Comparison of ENCODE assay signal across 17 cellular contexts in the genomic region with DNA sequence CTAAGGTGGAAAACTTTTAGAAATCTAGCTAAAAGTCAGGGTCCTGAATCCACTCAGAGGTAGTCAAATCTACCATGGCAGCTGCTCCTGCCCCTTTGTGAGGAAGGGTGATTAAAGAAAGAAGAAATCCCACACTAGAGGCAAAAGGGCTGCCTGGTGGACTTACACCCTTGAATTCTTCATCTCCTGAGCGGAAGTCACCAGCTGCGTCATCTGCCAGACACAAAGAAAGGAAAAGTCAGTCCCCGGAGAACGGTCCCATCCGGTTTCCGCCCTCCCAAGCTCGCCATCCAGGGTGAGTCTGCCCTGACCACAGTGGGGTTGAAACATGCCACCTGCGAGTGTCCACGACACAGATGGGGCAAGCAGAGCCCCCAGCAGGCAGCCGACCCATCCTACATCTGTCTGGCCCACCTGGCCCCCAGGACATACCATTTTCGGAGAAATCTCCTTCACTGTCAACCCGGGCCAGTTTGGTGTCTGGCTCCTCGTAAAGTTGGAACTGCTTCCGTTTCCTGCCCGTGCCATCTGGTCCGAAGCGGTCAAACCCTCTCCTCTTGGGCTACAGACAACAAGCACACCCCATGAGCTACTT. TPM values are rescaled to one million over a fixed set of nuclear protein-coding genes. Genes with fewer than 3 reads are reported as not detected.
DNase-seq lines count a peak whose midpoint lies in the region; ATAC-seq, FAIRE-seq and TF ChIP-seq lines count a peak whose summit lies in the region.
"Had no signal": no experiment of that assay in that cellular context is flagged by ENCODE, and none has a peak within 500 bp of the region (broad histone marks: within the 10 kb centered on the region; RNA-seq: fewer than 3 reads in every experiment).

No MANE protein-coding gene starts in this region.

- intact Hi-C loops in heart right ventricle (cut with DNase I) (loop anchor here in 3 of 10 donors (5.0 to 10.0 kb wide), 3 partner anchors 40 to 183 kb away; a partner anchor contains a TSS), cardiac septum (cut with DNase I) (loop anchor here (5.0 kb wide), 1 partner anchor 185 kb away; no protein-coding TSS in a partner anchor), GM12878 (cut with micrococcal nuclease; ENCODE audit: unreplicated experiment) (no loop called here), left ventricle myocardium superior (cut with micrococcal nuclease) (no loop called here), aorta (cut with DNase I) (loop anchor here in 1 of 2 donors (10.0 kb wide), 1 partner anchor 197 kb away; no protein-coding TSS in a partner anchor)

- ATAC-seq in heart right ventricle (no peak), GM12878 (no peak), left ventricle myocardium superior (no peak), aorta (ENCODE audit: low FRiP score) (no peak)
- ATAC-seq in activated CD8-positive, alpha-beta memory T cell treated with anti-CD3 and anti-CD28 coated beads, Interleukin-2, amount 10 ng/mL, durations not matched to agents 7 days and 5 days = no peak
- ATAC-seq: CD8-positive, alpha-beta T cell; Panc1 had no signal

- TF ChIP-seq POLR2A in GM12878 (IDR thresholded peaks at IDR 0.05; ENCODE audit: low read depth, low read length) = 0 out of 2 replicates have a peak, but pooled peaks have one; percentile 19

- peak overlapping the region in 7 of 10 donors; percentile 21 to 64 (median 59) for H3K27ac ChIP-seq in heart right ventricle
- no peak overlapping the region for H3K27ac ChIP-seq in GM12878 (ENCODE audit: control insufficient read depth, insufficient read depth)
- H3K27ac ChIP-seq in aorta (ENCODE audit: low read depth in 1 of 2, low read length in 2 of 2) = no peak overlapping the region

- POLR2A ChIA-PET in GM12878 (lab: Charles Lee) = no interaction called here

- no peaks in the 10 kb centered on the region for H3K27me3 Mint-ChIP-seq in activated CD8-positive, alpha-beta memory T cell treated with anti-CD3 and anti-CD28 coated beads, Interleukin-2, amount 10 ng/mL, durations not matched to agents 7 days and 5 days

- H3K4me3 ChIP-seq in heart right ventricle (no peak overlapping the region), GM12878 (no peak overlapping the region), aorta (ENCODE audit: low read length in 2 of 2) (no peak overlapping the region)
- H3K4me3 ChIP-seq: MG63 had no signal

- DNase-seq in heart right ventricle = no peak
- no peak for DNase-seq in cardiac septum (ENCODE audit: low spot score)
- no peak for DNase-seq in GM12878 (ENCODE audit: low read depth, low spot score)
- peak; percentile 16 for DNase-seq in left ventricle myocardium superior
- peak; percentile 18 to 65 for DNase-seq in aorta
- DNase-seq in NCI-H510A (lab: John Stamatoyannopoulos, UW) = no peak
- DNase-seq in activated CD8-positive, alpha-beta memory T cell treated with anti-CD3 and anti-CD28 coated beads, Interleukin-2, amount 10 ng/mL, durations not matched to agents 7 days and 5 days = no peak
- DNase-seq: BE2C; CD8-positive, alpha-beta T cell; DND-41; MG63; NCI-H1105 treated with DMSO at 0.1 percent for 48 hours; NCI-H187 treated with DMSO at 0.1 percent for 48 hours; NCI-H446; NCI-H748 treated with DMSO at 0.1 percent for 48 hours; SHP77 treated with DMSO at 0.1 percent for 48 hours had no signal

- no peaks in the 10 kb centered on the region for H3K9me3 ChIP-seq in heart right ventricle
- H3K9me3 ChIP-seq in GM12878 (replicated peaks; ENCODE audit: control insufficient read depth, insufficient read depth, low read length) = no peaks in the 10 kb centered on the region
- no peaks in the 10 kb centered on the region for H3K9me3 ChIP-seq in aorta (ENCODE audit: control insufficient read depth, low read length)
- H3K9me3 ChIP-seq: BE2C, MG63 had no signal

- TF ChIP-seq EP300 in GM12878 (IDR thresholded peaks at IDR 0.05; ENCODE audit: borderline replicate concordance in 1 of 2, control insufficient read depth in 1 of 2, low read depth in 2 of 2, low read length in 2 of 2) = no peak

- H3K36me3 Mint-ChIP-seq in activated CD8-positive, alpha-beta memory T cell treated with anti-CD3 and anti-CD28 coated beads, Interleukin-2, amount 10 ng/mL, durations not matched to agents 7 days and 5 days = peaks cover 22% of the 10 kb centered on the region

- peaks cover 33% of the 10 kb centered on the region for H3K79me2 ChIP-seq in GM12878 (ENCODE audit: control insufficient read depth, insufficient read depth, low read length)

- H3K27me3 ChIP-seq in heart right ventricle (no peaks in the 10 kb centered on the region), GM12878 (replicated peaks in 1 of 2; ENCODE audit: control insufficient read depth in 2 of 2, insufficient read depth in 2 of 2, low read length in 1 of 2) (no peaks in the 10 kb centered on the region), aorta (ENCODE audit: control insufficient read depth in 1 of 2, insufficient read depth in 2 of 2, low read length in 1 of 2) (no peaks in the 10 kb centered on the region)
- H3K27me3 ChIP-seq: BE2C, MG63 had no signal

- H3K4me3 Mint-ChIP-seq in activated CD8-positive, alpha-beta memory T cell treated with anti-CD3 and anti-CD28 coated beads, Interleukin-2, amount 10 ng/mL, durations not matched to agents 7 days and 5 days = no peak overlapping the region
- H3K4me3 Mint-ChIP-seq: CD8-positive, alpha-beta T cell had no signal

- no peaks in the 10 kb centered on the region for H3K9me3 Mint-ChIP-seq in activated CD8-positive, alpha-beta memory T cell treated with anti-CD3 and anti-CD28 coated beads, Interleukin-2, amount 10 ng/mL, durations not matched to agents 7 days and 5 days (ENCODE audit: low read depth)
- H3K9me3 Mint-ChIP-seq: CD8-positive, alpha-beta T cell had no signal

- TF ChIP-seq RAD21 in GM12878 (IDR thresholded peaks at IDR 0.05; ENCODE audit: insufficient read depth, low read depth, low read length) = no peak

- 0 out of 2 replicates have a peak, but pooled peaks cover 5% of the 10 kb centered on the region for H4K20me1 ChIP-seq in GM12878 (ENCODE audit: control insufficient read depth, insufficient read depth)

- SMC1A ChIA-PET in GM12878 (lab: Charles Lee; ENCODE audit: uncharacterized antibody, unreplicated experiment) = no interaction called here

- no peak overlapping the region for H3K9ac ChIP-seq in GM12878 (ENCODE audit: control insufficient read depth, insufficient read depth, low read length)

- no TSS peak for BruUV-seq in GM12878 (replicated peaks; lab: Mats Ljungman, UMichigan)

- in situ Hi-C loops in GM12878 (cut with MboI) = no loop called here

- CTCF ChIA-PET in GM12878 (lab: Yijun Ruan, JAX) = interaction anchor here (0.6 to 1.7 kb wide), 3 partner anchors 14 to 83 kb away, joined by 3 read pairs; no protein-coding TSS in a partner anchor
- CTCF ChIA-PET in activated CD8-positive, alpha-beta memory T cell treated with anti-CD3 and anti-CD28 coated beads, Interleukin-2, amount 10 ng/mL, durations not matched to agents 7 days and 5 days (lab: Charles Lee) = no interaction called here

- no peak overlapping the region for H3K27ac Mint-ChIP-seq in activated CD8-positive, alpha-beta memory T cell treated with anti-CD3 and anti-CD28 coated beads, Interleukin-2, amount 10 ng/mL, durations not matched to agents 7 days and 5 days
- H3K27ac Mint-ChIP-seq: CD8-positive, alpha-beta T cell had no signal

- no peak overlapping the region for H2AFZ ChIP-seq in GM12878 (ENCODE audit: control insufficient read depth, low read depth, low read length)

- peaks cover 25 to 74% (median 57%) of the 10 kb centered on the region in 9 donors for H3K4me1 ChIP-seq in heart right ventricle
- 0 out of 2 replicates have a peak, but pooled peaks cover 2% of the 10 kb centered on the region for H3K4me1 ChIP-seq in GM12878 (ENCODE audit: control insufficient read depth, insufficient read depth, low read length)
- no peaks in the 10 kb centered on the region for H3K4me1 ChIP-seq in aorta (ENCODE audit: control insufficient read depth in 1 of 2, insufficient read depth in 2 of 2, low read length in 2 of 2)
- H3K4me1 ChIP-seq: BE2C had no signal

- RAD21 ChIA-PET in GM12878 (lab: Charles Lee; ENCODE audit: unreplicated experiment) = no interaction called here

- no peak overlapping the region for H3K4me2 ChIP-seq in GM12878 (ENCODE audit: control insufficient read depth, insufficient read depth)

- no peak for FAIRE-seq in GM12878 (lab: Jason Lieb, UNC)

- no peak for TF ChIP-seq CTCF in heart right ventricle (IDR thresholded peaks at IDR 0.05)
- no peak for TF ChIP-seq CTCF in GM12878 (IDR thresholded peaks at IDR 0.05 in 2 of 3, conservative IDR thresholded peaks at IDR 0.05 in 1 of 3; ENCODE audit: control insufficient read depth in 2 of 3, extremely low read depth in 1 of 3, insufficient read depth in 1 of 3, low read depth in 3 of 3, low read length in 3 of 3)

- WGBS in heart right ventricle, 2 donors = 71 to 81% methylated on average over 17 of the region's 17 CpGs
- 96% methylated on average over 17 of the region's 17 CpGs for WGBS in GM12878 (ENCODE audit: insufficient coverage, insufficient replicate concordance, low lambda C conversion rate, missing lambda C conversion rate)
- 91% methylated on average over 17 of the region's 17 CpGs for WGBS in aorta, 2 donors

- H3K36me3 ChIP-seq in heart right ventricle = peaks cover 11 to 81% (median 57%) of the 10 kb centered on the region in 9 donors
- H3K36me3 ChIP-seq in GM12878 (ENCODE audit: control insufficient read depth in 2 of 2, insufficient read depth in 2 of 2, low read length in 1 of 2) = peaks cover 11 to 52% of the 10 kb centered on the region in 2 experiments; a peak in 3 of 4 replicates
- H3K36me3 ChIP-seq in aorta (ENCODE audit: control insufficient read depth in 1 of 2, insufficient read depth in 2 of 2, low read length in 1 of 2) = peaks cover 5% of the 10 kb centered on the region in 2 donors

- peaks cover 12% of the 10 kb centered on the region for H3K4me1 Mint-ChIP-seq in activated CD8-positive, alpha-beta memory T cell treated with anti-CD3 and anti-CD28 coated beads, Interleukin-2, amount 10 ng/mL, durations not matched to agents 7 days and 5 days

RNA-seq across cellular contexts. Expression of a gene that starts 7.7 kb away (rescaled TPM):
- total RNA-seq in heart right ventricle (10 to 100 TPM; 15.7 to 32.2 (median 18.6) TPM), cardiac septum (19.2 TPM), GM12878 (2014; rRNA removed) (23.7 and 24.5 TPM in 2 replicates), GM12878 (2014; rRNA removed; fragmentation: Illumina TruSeq; extraction: Trizol) (13.2 and 13.7 TPM in 2 replicates), GM12878 (2021) (51.1 and 57.7 TPM in 2 replicates), left ventricle myocardium superior (24.0 TPM), aorta (10 to 100 TPM; 35.3 to 48.1 TPM)
- polyA plus RNA-seq in heart right ventricle (10 to 100 TPM; 12.8 to 21.8 TPM), GM12878 (2011; rRNA removed) (14.0 and 17.6 TPM in 2 replicates), GM12878 (2014; fragmentation: Illumina TruSeq; extraction: Trizol) (13.5 and 14.2 TPM in 2 replicates), GM12878 (2014; fragmentation: Nextera tagmentation; extraction: Ambion mirVana) (1 to 10 TPM; 5.3 to 5.5 TPM), GM12878 (2014; rRNA removed) (25.7 and 34.8 TPM in 2 replicates), GM12878 (2016; fragmentation: Nextera tagmentation; extraction: Ambion mirVana) (10 to 100 TPM; 26.3 to 27.8 TPM), aorta (10 to 100 TPM in 1 of 2 donors, 1 to 10 TPM in 1; 7.5 to 22.2 TPM)
- total RNA-seq in GM12878 (2013; cell fraction: nucleolus; rRNA removed) = 26.9 and 28.2 TPM in 2 replicates
- 10.9 TPM for polyA plus RNA-seq in GM12878 (2011; ENCODE audit: low read depth)
- 13.1 and 17.0 TPM in 2 replicates for polyA plus RNA-seq in GM12878 (2011; cell fraction: cytosol; rRNA removed)
- 44.7 and 58.8 TPM in 2 replicates for polyA plus RNA-seq in GM12878 (2011; cell fraction: nucleus; rRNA removed)
- 15.5 and 20.8 TPM in 2 replicates for polyA plus RNA-seq in GM12878 (2012)
- 8.9 and 10.5 TPM in 2 replicates for polyA minus RNA-seq in GM12878 (2011; rRNA and poly(A)+ RNA removed)
- 14.3 and 14.4 TPM in 2 replicates for polyA minus RNA-seq in GM12878 (2011; cell fraction: cytosol; rRNA and poly(A)+ RNA removed)
- 5.0 and 14.5 TPM in 2 replicates for polyA minus RNA-seq in GM12878 (2011; cell fraction: nucleus; rRNA and poly(A)+ RNA removed)
- total RNA-seq in activated CD8-positive, alpha-beta memory T cell treated with anti-CD3 and anti-CD28 coated beads, Interleukin-2, amount 10 ng/mL, durations not matched to agents 7 days and 5 days = 10 to 100 TPM; 55.6 to 59.0 TPM

RNA-seq across cellular contexts. Expression of a gene that starts 39.5 kb away (rescaled TPM):
- total RNA-seq in heart right ventricle (10 to 100 TPM; 51.6 to 85.1 (median 54.7) TPM), cardiac septum (72.3 TPM), GM12878 (2014; rRNA removed) (9.3 and 11.4 TPM in 2 replicates), GM12878 (2014; rRNA removed; fragmentation: Illumina TruSeq; extraction: Trizol) (8.2 and 9.3 TPM in 2 replicates), GM12878 (2021) (84.4 and 88.8 TPM in 2 replicates), left ventricle myocardium superior (67.4 TPM), aorta (100 to 1,000 TPM; 123 to 126 TPM)
- polyA plus RNA-seq in heart right ventricle (10 to 100 TPM; 31.2 to 34.8 TPM), GM12878 (2011; rRNA removed) (3.9 and 6.0 TPM in 2 replicates), GM12878 (2014; fragmentation: Illumina TruSeq; extraction: Trizol) (12.1 and 22.9 TPM in 2 replicates), GM12878 (2014; fragmentation: Nextera tagmentation; extraction: Ambion mirVana) (1 to 10 TPM; 5.3 to 8.6 TPM), GM12878 (2014; rRNA removed) (18.3 and 26.8 TPM in 2 replicates), GM12878 (2016; fragmentation: Nextera tagmentation; extraction: Ambion mirVana) (10 to 100 TPM; 12.2 to 13.1 TPM), aorta (10 to 100 TPM; 12.3 to 50.6 TPM)
- 132 and 152 TPM in 2 replicates for total RNA-seq in GM12878 (2013; cell fraction: nucleolus; rRNA removed)
- 13.0 TPM for polyA plus RNA-seq in GM12878 (2011; ENCODE audit: low read depth)
- 4.3 and 5.9 TPM in 2 replicates for polyA plus RNA-seq in GM12878 (2011; cell fraction: cytosol; rRNA removed)
- 47.2 and 65.0 TPM in 2 replicates for polyA plus RNA-seq in GM12878 (2011; cell fraction: nucleus; rRNA removed)
- polyA plus RNA-seq in GM12878 (2012) = 33.0 and 53.4 TPM in 2 replicates
- 18.0 and 22.3 TPM in 2 replicates for polyA minus RNA-seq in GM12878 (2011; rRNA and poly(A)+ RNA removed)
- polyA minus RNA-seq in GM12878 (2011; cell fraction: cytosol; rRNA and poly(A)+ RNA removed) = 15.6 and 16.7 TPM in 2 replicates
- 40.9 and 74.5 TPM in 2 replicates for polyA minus RNA-seq in GM12878 (2011; cell fraction: nucleus; rRNA and poly(A)+ RNA removed)
- 100 to 1,000 TPM; 123 to 125 TPM for total RNA-seq in activated CD8-positive, alpha-beta memory T cell treated with anti-CD3 and anti-CD28 coated beads, Interleukin-2, amount 10 ng/mL, durations not matched to agents 7 days and 5 days

RNA-seq across cellular contexts. Expression of a gene that starts 46.9 kb away (rescaled TPM):
- total RNA-seq in heart right ventricle (100 to 1,000 TPM in 1 of 10 donors, 10 to 100 TPM in 9; 45.2 to 101 (median 63.1) TPM), cardiac septum (63.1 TPM), GM12878 (2014; rRNA removed) (59.8 and 64.3 TPM in 2 replicates), GM12878 (2014; rRNA removed; fragmentation: Illumina TruSeq; extraction: Trizol) (36.7 and 39.4 TPM in 2 replicates), GM12878 (2021) (60.3 and 60.5 TPM in 2 replicates), left ventricle myocardium superior (82.5 TPM), aorta (100 to 1,000 TPM in 1 of 2 donors, 10 to 100 TPM in 1; 70.8 to 106 TPM)
- polyA plus RNA-seq in heart right ventricle (100 to 1,000 TPM in 1 of 2 donors, 10 to 100 TPM in 1; 53.6 to 140 TPM), GM12878 (2011; rRNA removed) (29.6 and 42.3 TPM in 2 replicates), GM12878 (2014; fragmentation: Illumina TruSeq; extraction: Trizol) (35.1 and 47.3 TPM in 2 replicates), GM12878 (2014; fragmentation: Nextera tagmentation; extraction: Ambion mirVana) (1 to 10 TPM in 1 of 2 experiments, under 1 TPM in 1; 0.66 to 3.8 TPM), GM12878 (2014; rRNA removed) (63.6 and 67.0 TPM in 2 replicates), GM12878 (2016; fragmentation: Nextera tagmentation; extraction: Ambion mirVana) (10 to 100 TPM; 25.8 to 40.6 TPM), aorta (100 to 1,000 TPM in 1 of 2 donors, 10 to 100 TPM in 1; 34.7 to 243 TPM)
- 224 and 248 TPM in 2 replicates for total RNA-seq in GM12878 (2013; cell fraction: nucleolus; rRNA removed)
- 36.9 TPM for polyA plus RNA-seq in GM12878 (2011; ENCODE audit: low read depth)
- 31.0 and 36.5 TPM in 2 replicates for polyA plus RNA-seq in GM12878 (2011; cell fraction: cytosol; rRNA removed)
- polyA plus RNA-seq in GM12878 (2011; cell fraction: nucleus; rRNA removed) = 443 and 591 TPM in 2 replicates
- 40.3 and 43.0 TPM in 2 replicates for polyA plus RNA-seq in GM12878 (2012)
- polyA minus RNA-seq in GM12878 (2011; rRNA and poly(A)+ RNA removed) = 57.6 and 57.9 TPM in 2 replicates
- 15.5 and 16.3 TPM in 2 replicates for polyA minus RNA-seq in GM12878 (2011; cell fraction: cytosol; rRNA and poly(A)+ RNA removed)
- 60.4 and 102 TPM in 2 replicates for polyA minus RNA-seq in GM12878 (2011; cell fraction: nucleus; rRNA and poly(A)+ RNA removed)
- 100 to 1,000 TPM; 105 to 116 TPM for total RNA-seq in activated CD8-positive, alpha-beta memory T cell treated with anti-CD3 and anti-CD28 coated beads, Interleukin-2, amount 10 ng/mL, durations not matched to agents 7 days and 5 days

Comparison
In these comparisons a context has a peak if more than half of its experiments do, and no peak if none do; other contexts are left out.
1. DNase-seq: peak in left ventricle myocardium superior (single experiment) and aorta (2 of 2); none in heart right ventricle (0 of 2), cardiac septum (single experiment), GM12878 (single experiment), NCI-H510A (single experiment) and activated CD8-positive, alpha-beta memory T cell treated with anti-CD3 and anti-CD28 coated beads, Interleukin-2, amount 10 ng/mL, durations not matched to agents 7 days and 5 days (single experiment).
2. H3K27ac ChIP-seq: peak in heart right ventricle (7 of 10); none in GM12878 (single experiment) and aorta (0 of 2).